ENCODE assay signal across 13 cellular contexts in genomic region chr1:21350132-21350885, GRCh38.
DNase-seq lines count a peak whose midpoint lies in the region; TF ChIP-seq lines count a peak whose summit lies in the region.
"Had no signal": no experiment of that assay in that cellular context is flagged by ENCODE, and none has a peak within 500 bp of the region (broad histone marks: within the 10 kb centered on the region; RNA-seq: fewer than 3 reads in every experiment).

No MANE protein-coding gene starts in this region.

- peaks cover 9 to 13% of the 10 kb centered on the region in 2 donors for H3K4me1 ChIP-seq in thyroid gland

- H3K27me3 ChIP-seq in thyroid gland = no peaks in the 10 kb centered on the region

- peaks cover 11% of the 10 kb centered on the region for H3K4me1 Mint-ChIP-seq in brain

- no peak overlapping the region for H3K4me3 Mint-ChIP-seq in brain
- H3K4me3 Mint-ChIP-seq: CD8-positive, alpha-beta memory T cell had no signal

- TF ChIP-seq CTCF in brain (conservative IDR thresholded peaks at IDR 0.05) (no peak), thyroid gland (IDR thresholded peaks at IDR 0.05) (no peak), GM10266 (IDR thresholded peaks at IDR 0.05; ENCODE audit: control insufficient read depth, insufficient read depth, low read depth, missing control alignments) (no peak)

- TF ChIP-seq POLR2A in thyroid gland (IDR thresholded peaks at IDR 0.05) = no peak

- DNase-seq in HK-2 (ENCODE audit: unreplicated experiment) (peak; percentile 37), left kidney (ENCODE audit: low read depth, low spot score) (peak; percentile 60), thyroid gland (peak; percentile 54 to 62), posterior cingulate gyrus (no peak), germinal center (ENCODE audit: low spot score) (no peak), GM10266 (ENCODE audit: extremely low spot score) (no peak)
- DNase-seq: CD8-positive, alpha-beta memory T cell; Kasumi-1; NCI-H1436 treated with DMSO at 0.1 percent for 48 hours; NCI-H2081; NCI-H524; SHP77 treated with DMSO at 0.1 percent for 48 hours had no signal

- no peaks in the 10 kb centered on the region for H3K36me3 ChIP-seq in thyroid gland

- H3K27me3 Mint-ChIP-seq in brain = peaks cover 9% of the 10 kb centered on the region
- H3K27me3 Mint-ChIP-seq: CD8-positive, alpha-beta memory T cell had no signal

- peak overlapping the region in 3 of 5 experiments; percentile 26 to 80 (median 29) for H3K27ac Mint-ChIP-seq in brain
- H3K27ac Mint-ChIP-seq: CD8-positive, alpha-beta memory T cell had no signal

- 54 to 59% methylated on average over 12 of the region's 12 CpGs for WGBS in thyroid gland, 2 donors

- intact Hi-C loops in thyroid gland (cut with DNase I) (no loop called here), posterior cingulate gyrus (cut with DNase I) (no loop called here)

- H3K9me3 ChIP-seq in thyroid gland = no peaks in the 10 kb centered on the region

- H3K9me3 Mint-ChIP-seq in brain = no peaks in the 10 kb centered on the region

- peak overlapping the region; percentile 44 to 74 (median 70) for H3K27ac ChIP-seq in thyroid gland

- H3K4me3 ChIP-seq in thyroid gland (replicated peaks in 1 of 3) = no peak overlapping the region

- no peaks in the 10 kb centered on the region for H3K36me3 Mint-ChIP-seq in brain

Comparison
In these comparisons a context has a peak if more than half of its experiments do, and no peak if none do; other contexts are left out.
1. DNase-seq: peak in HK-2 (single experiment), left kidney (single experiment) and thyroid gland (2 of 2); none in posterior cingulate gyrus (0 of 10), germinal center (single experiment) and GM10266 (single experiment).